Comparison of ENCODE assay signal across 14 cellular contexts in genomic region chr1:19232526-19232851, GRCh38. TPM values are rescaled to one million over a fixed set of nuclear protein-coding genes. Genes with fewer than 3 reads are reported as not detected.
DNase-seq lines count a peak whose midpoint lies in the region; ATAC-seq, FAIRE-seq and TF ChIP-seq lines count a peak whose summit lies in the region.
"Had no signal": no experiment of that assay in that cellular context is flagged by ENCODE, and none has a peak within 500 bp of the region (broad histone marks: within the 10 kb centered on the region; RNA-seq: fewer than 3 reads in every experiment).

No MANE protein-coding gene starts in this region.

- H3K79me2 ChIP-seq in DND-41 (ENCODE audit: insufficient read depth, low read length) (no peaks in the 10 kb centered on the region), PC-3 (ENCODE audit: low read length) (no peaks in the 10 kb centered on the region)

- in situ Hi-C loops in ACHN (cut with HindIII; ENCODE audit: low pct_ligation_motif_present, low pct_unique_long_range_greater_than_20kb, low sequenced_read_pairs): no loop called here

- no peaks in the 10 kb centered on the region for H3K9me3 ChIP-seq in DND-41 (ENCODE audit: insufficient read depth, low read length, severe bottlenecking)
- no peaks in the 10 kb centered on the region for H3K9me3 ChIP-seq in PC-3 (ENCODE audit: low read length)
- no peaks in the 10 kb centered on the region for H3K9me3 ChIP-seq in pancreas
- H3K9me3 ChIP-seq: tibial artery had no signal

- H3K4me1 ChIP-seq in DND-41 (ENCODE audit: insufficient read depth, low read length) (no peaks in the 10 kb centered on the region), PC-3 (ENCODE audit: insufficient read depth, low read length) (no peaks in the 10 kb centered on the region), pancreas (peaks cover 0 to 3% (median 0%) of the 10 kb centered on the region in 3 donors)
- H3K4me1 ChIP-seq: tibial artery had no signal

- DNase-seq in DND-41: no peak
- no peak for DNase-seq in PC-3
- peak; percentile 69 for DNase-seq in fibroblast of the conjunctiva (ENCODE audit: low read depth)
- DNase-seq in pancreas: no peak
- no peak for DNase-seq in NCI-H187 (lab: John Stamatoyannopoulos, UW)
- no peak for DNase-seq in ACHN
- DNase-seq in urothelium cell line (ENCODE audit: low spot score): no peak
- DNase-seq: activated CD4-positive, alpha-beta T cell treated with anti-CD3 and anti-CD28 coated beads for 48 hours; activated naive CD8-positive, alpha-beta T cell treated with anti-CD3 and anti-CD28 coated beads, Interleukin-2, amount 10 ng/mL, durations not matched to agents 7 days and 5 days; Calu3; naive B cell had no signal

- CTCF ChIA-PET in PC-3 (lab: Charles Lee): interaction anchor here (0.9 kb wide), 1 partner anchor 368 kb away, joined by 3 read pairs; no protein-coding TSS in a partner anchor

- H3K9ac ChIP-seq in DND-41 (ENCODE audit: low read depth, low read length): no peak overlapping the region
- H3K9ac ChIP-seq in PC-3 (ENCODE audit: low read length): no peak overlapping the region

- intact Hi-C loops in PC-3 (cut with micrococcal nuclease) (no loop called here), pancreas (cut with DNase I) (no loop called here)

- no peak for FAIRE-seq in pancreas (lab: Jason Lieb, UNC)
- no peak for FAIRE-seq in urothelium cell line (lab: Jason Lieb, UNC)
- FAIRE-seq: GM18507 had no signal

- ATAC-seq in DND-41 (ENCODE audit: insufficient read depth, low read depth) (no peak), PC-3 (peak; percentile 60), pancreas (peak in 3 of 4 donors; percentile 36 to 55 (median 38)), HG03354 (IDR thresholded peaks at IDR 0.05; ENCODE audit: poor library complexity, severe bottlenecking, unreplicated experiment) (no peak)

- H4K20me1 ChIP-seq in DND-41 (ENCODE audit: insufficient read depth, low read length) (peaks cover 6% of the 10 kb centered on the region; the same call in 1 of the 2 replicates), PC-3 (ENCODE audit: low read length) (no peaks in the 10 kb centered on the region)

- H3K4me3 ChIP-seq in DND-41 (ENCODE audit: low read depth in 1 of 2, low read length in 2 of 2) (no peak overlapping the region), PC-3 (ENCODE audit: low read length) (no peak overlapping the region), pancreas (no peak overlapping the region)
- H3K4me3 ChIP-seq: tibial artery had no signal

- no TSS peak for BruUV-seq in PC-3 (replicated peaks; lab: Mats Ljungman, UMichigan)

- H3K27me3 ChIP-seq in DND-41 (ENCODE audit: insufficient read depth, low read length, poor library complexity) (no peaks in the 10 kb centered on the region), PC-3 (ENCODE audit: low read length) (no peaks in the 10 kb centered on the region), pancreas (no peaks in the 10 kb centered on the region)
- H3K27me3 ChIP-seq: tibial artery had no signal

- H3F3A ChIP-seq in PC-3 (ENCODE audit: low read length, unreplicated experiment): no peaks in the 10 kb centered on the region

- no peaks in the 10 kb centered on the region for H3K9me2 ChIP-seq in PC-3 (replicated peaks; ENCODE audit: low read length)

- no peak overlapping the region for H2AFZ ChIP-seq in DND-41 (ENCODE audit: low read depth, low read length)
- H2AFZ ChIP-seq in PC-3 (ENCODE audit: low read length): no peak overlapping the region

- H3K4me2 ChIP-seq in DND-41 (ENCODE audit: insufficient read depth, low read length) (no peak overlapping the region), PC-3 (ENCODE audit: low read length) (no peak overlapping the region)

- H3K36me3 ChIP-seq in DND-41 (ENCODE audit: insufficient read depth, low read length) (peaks cover 75% of the 10 kb centered on the region), PC-3 (ENCODE audit: low read depth, low read length) (peaks cover 57% of the 10 kb centered on the region), pancreas (peaks cover 0 to 44% (median 6%) of the 10 kb centered on the region in 3 donors)

- TF ChIP-seq CTCF in DND-41 (IDR thresholded peaks at IDR 0.05; ENCODE audit: borderline replicate concordance, extremely low read depth, low read length, poor library complexity, severe bottlenecking): peak; percentile 24
- peak; percentile 35 for TF ChIP-seq CTCF in PC-3 (conservative IDR thresholded peaks at IDR 0.05; ENCODE audit: low read depth, low read length)
- TF ChIP-seq CTCF in pancreas (IDR thresholded peaks at IDR 0.05): no peak

- POLR2A ChIA-PET in PC-3 (lab: Charles Lee; ENCODE audit: unreplicated experiment): no interaction called here

- H3K27ac ChIP-seq in DND-41 (ENCODE audit: low read length): no peak overlapping the region
- no peak overlapping the region for H3K27ac ChIP-seq in PC-3 (ENCODE audit: low read length)
- no peak overlapping the region for H3K27ac ChIP-seq in pancreas
- H3K27ac ChIP-seq: tibial artery had no signal

RNA-seq across cellular contexts. Expression of gene EMC1, which starts 18.8 kb away (rescaled TPM):
- total RNA-seq in PC-3 (2014; rRNA removed) (60.9 and 78.0 TPM in 2 replicates), pancreas (10 to 100 TPM in 5 of 6 donors, 1 to 10 TPM in 1; 9.9 to 21.0 (median 15.8) TPM)
- 1 to 10 TPM; 9.2 to 9.4 TPM for polyA plus RNA-seq in pancreas

RNA-seq across cellular contexts. Expression of gene MRTO4, which starts 19.1 kb away (rescaled TPM):
- total RNA-seq in PC-3 (2014; rRNA removed): 114 and 117 TPM in 2 replicates
- 10 to 100 TPM; 12.2 to 31.0 (median 13.9) TPM for total RNA-seq in pancreas
- 10 to 100 TPM; 32.3 to 40.9 TPM for polyA plus RNA-seq in pancreas

RNA-seq across cellular contexts. Expression of gene UBR4, which starts 22.4 kb away (rescaled TPM):
- total RNA-seq in PC-3 (2014; rRNA removed) (141 and 224 TPM in 2 replicates), pancreas (10 to 100 TPM; 45.3 to 69.6 (median 62.9) TPM)
- polyA plus RNA-seq in pancreas: 100 to 1,000 TPM in 1 of 2 donors, 10 to 100 TPM in 1; 98.4 to 140 TPM

RNA-seq across cellular contexts. Expression of gene AKR7A3, which starts 56.1 kb away (rescaled TPM):
- total RNA-seq in PC-3 (2014; rRNA removed): 0.40 and 1.2 TPM in 2 replicates
- 100 to 1,000 TPM in 4 of 6 donors, 10 to 100 TPM in 2; 34.8 to 328 (median 266) TPM for total RNA-seq in pancreas
- polyA plus RNA-seq in pancreas: 100 to 1,000 TPM in 1 of 2 donors, 1 to 10 TPM in 1; 3.0 to 209 TPM

Comparison
In these comparisons a context has a peak if more than half of its experiments do, and no peak if none do; other contexts are left out.
1. ATAC-seq: peak in PC-3 (single experiment) and pancreas (3 of 4); none in DND-41 (single experiment) and HG03354 (single experiment).
2. CTCF ChIP-seq: peak in DND-41 (single experiment) and PC-3 (single experiment); none in pancreas (0 of 4).